1 cellular context compared by ENCODE assay signal in genomic region chr1:185317034-185317885, GRCh38.
TF ChIP-seq lines count a peak whose summit lies in the region.

TSS of gene IVNS1ABP (minus strand) at chr1:185317243. CDS start at chr1:185309493, 7,750 bp downstream.

TF ChIP-seq in K562, 482 proteins besides CTCF, POLR2A, EP300 and RAD21 (continued from another document and continues in another):
- TF ChIP-seq KAT8 (IDR thresholded peaks at IDR 0.05; ENCODE audit: low read depth) (no peak), ZNF41 (CRISPR knock-in tag; conservative IDR thresholded peaks at IDR 0.05) (no peak), SETDB1 (IDR thresholded peaks at IDR 0.05; ENCODE audit: low read length) (no peak), MLX (CRISPR knock-in tag; conservative IDR thresholded peaks at IDR 0.05) (no peak; a peak in 1 of 4 replicates), CREB3L1 (IDR thresholded peaks at IDR 0.05; ENCODE audit: borderline replicate concordance, low read depth) (no peak), CHCHD3 (CRISPR knock-in tag; IDR thresholded peaks at IDR 0.05) (no peak), HCFC1 (IDR thresholded peaks at IDR 0.05; ENCODE audit: low read depth, low read length) (peak; percentile 50), ZNF583 (CRISPR knock-in tag; IDR thresholded peaks at IDR 0.05) (no peak), ZNF511 (CRISPR knock-in tag; IDR thresholded peaks at IDR 0.05) (peak; percentile 86), ESRRB (CRISPR knock-in tag; IDR thresholded peaks at IDR 0.05; ENCODE audit: borderline replicate concordance) (no peak), HNRNPK (IDR thresholded peaks at IDR 0.05; ENCODE audit: low read depth, low read length, poor library complexity, severe bottlenecking) (no peak), RB1 (IDR thresholded peaks at IDR 0.05; ENCODE audit: low read depth) (peak; percentile 83), NFXL1 (CRISPR knock-in tag; IDR thresholded peaks at IDR 0.05) (no peak), DMBX1 (CRISPR knock-in tag; IDR thresholded peaks at IDR 0.05; ENCODE audit: borderline replicate concordance) (peak; percentile 32; the same call in 1 of the 2 replicates), ZNF395 (CRISPR knock-in tag; IDR thresholded peaks at IDR 0.05) (peak; percentile 71), ZC3H4 (CRISPR knock-in tag; IDR thresholded peaks at IDR 0.05; ENCODE audit: borderline replicate concordance) (no peak; the same call in 1 of the 2 replicates), CUX1 (CRISPR knock-in tag; IDR thresholded peaks at IDR 0.05) (no peak), HOXB6 (CRISPR knock-in tag; IDR thresholded peaks at IDR 0.05; ENCODE audit: borderline replicate concordance) (0 out of 2 replicates have a peak, but pooled peaks have one; percentile 14), VEZF1 (CRISPR knock-in tag; IDR thresholded peaks at IDR 0.05) (peak; percentile 89), AFF4 (CRISPR knock-in tag; IDR thresholded peaks at IDR 0.05) (peak; percentile 79; the same call in 1 of the 2 replicates), SRSF9 (IDR thresholded peaks at IDR 0.05; ENCODE audit: borderline replicate concordance, low read depth, low read length) (no peak), SNRNP70 (optimal IDR thresholded peaks at IDR 0.05; ENCODE audit: low read depth, low read length) (no peak), DDX20 (tag; IDR thresholded peaks at IDR 0.05; ENCODE audit: low read depth) (no peak), ZNF12 (CRISPR knock-in tag; IDR thresholded peaks at IDR 0.05) (no peak), ZBTB7A (IDR thresholded peaks at IDR 0.05; ENCODE audit: borderline replicate concordance, control insufficient read depth, low read depth, low read length) (peak; percentile 89), BRD4 (IDR thresholded peaks at IDR 0.05) (no peak; the same call in 1 of the 2 replicates), PML (IDR thresholded peaks at IDR 0.05; ENCODE audit: low read length) (no peak), NR1H2 (CRISPR knock-in tag; IDR thresholded peaks at IDR 0.05) (no peak; the same call in none of the 2 replicates), BCL6 (CRISPR knock-in tag; IDR thresholded peaks at IDR 0.05) (no peak), CTBP1 (IDR thresholded peaks at IDR 0.05; ENCODE audit: borderline replicate concordance) (peak; percentile 85; the same call in 1 of the 2 replicates), ZNF586 (CRISPR knock-in tag; conservative IDR thresholded peaks at IDR 0.05) (no peak), CREBBP (IDR thresholded peaks at IDR 0.05; ENCODE audit: low read depth, low read length) (no peak), NELFE (IDR thresholded peaks at IDR 0.05; ENCODE audit: insufficient read depth, insufficient read length) (no peak), ZKSCAN3 (CRISPR knock-in tag; IDR thresholded peaks at IDR 0.05) (no peak), MECOM (CRISPR knock-in tag; IDR thresholded peaks at IDR 0.05) (no peak), NUFIP1 (IDR thresholded peaks at IDR 0.05; ENCODE audit: partially characterized antibody) (no peak), SFPQ (IDR thresholded peaks at IDR 0.05; ENCODE audit: low read depth, low read length) (no peak), TCF15 (CRISPR knock-in tag; IDR thresholded peaks at IDR 0.05) (no peak; the same call in 1 of the 2 replicates), ZBTB17 (CRISPR knock-in tag; IDR thresholded peaks at IDR 0.05) (peak; percentile 16; the same call in 1 of the 2 replicates), RUNX1 (IDR thresholded peaks at IDR 0.05; ENCODE audit: low read depth) (no peak), FOXM1 (IDR thresholded peaks at IDR 0.05; ENCODE audit: low read depth) (no peak), FOXM1 (CRISPR knock-in tag; IDR thresholded peaks at IDR 0.05; ENCODE audit: low read depth) (no peak), ZBED1 (IDR thresholded peaks at IDR 0.05) (no peak)
